12 cellular contexts compared by ENCODE assay signal in the genomic region with DNA sequence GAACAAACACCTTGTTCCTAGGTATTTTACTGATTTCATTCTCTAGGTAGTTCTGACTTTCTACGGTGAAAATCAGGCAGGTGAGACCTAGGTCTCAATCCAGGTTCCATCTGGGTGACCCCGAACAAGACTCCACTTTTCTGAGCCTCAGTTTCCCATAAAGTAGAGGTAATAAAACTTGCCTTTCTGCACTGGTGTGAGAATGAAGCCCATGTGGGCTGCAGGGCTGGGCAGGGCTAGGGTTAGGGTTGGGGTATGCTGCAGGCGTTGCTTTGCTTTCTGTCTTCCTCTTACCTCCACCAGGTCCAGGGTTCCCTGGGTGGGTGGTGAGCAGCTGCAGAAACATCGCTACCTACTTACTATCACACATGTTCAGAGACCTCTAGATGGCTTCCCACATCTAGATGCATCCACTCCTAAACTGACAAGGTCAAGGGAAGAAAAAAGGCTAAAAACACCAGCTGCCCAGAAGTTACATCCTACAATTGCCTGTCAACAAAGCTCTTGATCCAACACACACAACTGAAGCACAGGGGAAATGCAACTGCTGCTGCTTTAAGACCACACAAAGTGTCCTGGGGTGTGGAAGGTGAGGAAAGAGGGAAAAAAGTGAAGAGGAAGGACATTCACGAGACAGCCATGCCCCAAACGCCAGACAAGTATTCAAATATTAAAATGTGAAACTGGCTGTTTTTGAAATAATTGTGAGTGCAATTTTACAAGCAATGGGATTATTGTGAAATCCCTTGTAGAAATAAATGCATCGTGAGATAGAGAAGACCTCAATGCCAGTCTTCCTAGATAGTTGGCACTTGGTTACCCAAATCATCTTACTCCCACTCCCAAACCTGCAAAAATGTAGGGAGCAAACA. TPM values are rescaled to one million over a fixed set of nuclear protein-coding genes. Genes with fewer than 3 reads are reported as not detected.
A peak's percentile ranks its signal among the peaks of the same experiment; 100 is the strongest.
DNase-seq lines count a peak whose midpoint lies in the region; ATAC-seq and TF ChIP-seq lines count a peak whose summit lies in the region.
"Had no signal": no experiment of that assay in that cellular context is flagged by ENCODE, and none has a peak within 500 bp of the region (broad histone marks: within the 10 kb centered on the region; RNA-seq: fewer than 3 reads in every experiment).

No MANE protein-coding gene starts in this region.

- intact Hi-C loops in CD4-positive, alpha-beta T cell (cut with DNase I, micrococcal nuclease) = loop anchor here (2.0 to 5.0 kb wide), 2 partner anchors 16 to 33 kb away; no protein-coding TSS in a partner anchor
- intact Hi-C loops in prostate gland (cut with DNase I) = no loop called here

- H3K4me1 Mint-ChIP-seq in CD4-positive, alpha-beta T cell (ENCODE audit: low read depth) = peaks cover 92% of the 10 kb centered on the region

- TF ChIP-seq POLR2A in NB4 (IDR thresholded peaks at IDR 0.05; ENCODE audit: extremely low read depth, insufficient read length) (no peak), prostate gland (IDR thresholded peaks at IDR 0.05) (no peak)

- no peak overlapping the region for H3K4me3 ChIP-seq in NB4 (ENCODE audit: low read depth, low read length)
- no peak overlapping the region for H3K4me3 ChIP-seq in effector memory CD4-positive, alpha-beta T cell (ENCODE audit: insufficient read depth, low read depth, low read length, poor library complexity, severe bottlenecking)
- H3K4me3 ChIP-seq in prostate gland = no peak overlapping the region

- H3K9me3 ChIP-seq in CD4-positive, alpha-beta T cell (ENCODE audit: control insufficient read depth, low read length) = no peaks in the 10 kb centered on the region
- no peaks in the 10 kb centered on the region for H3K9me3 ChIP-seq in effector memory CD4-positive, alpha-beta T cell (ENCODE audit: control insufficient read depth, low read length)
- H3K9me3 ChIP-seq in prostate gland = no peaks in the 10 kb centered on the region

- WGBS in prostate gland = 75% methylated on average over 7 of the region's 7 CpGs

- peak overlapping the region; percentile 97 for H3K27ac Mint-ChIP-seq in CD4-positive, alpha-beta T cell

- peaks cover 60% of the 10 kb centered on the region for H3K4me1 ChIP-seq in effector memory CD4-positive, alpha-beta T cell (ENCODE audit: control insufficient read depth, insufficient read depth, low read length, poor library complexity, severe bottlenecking)
- H3K4me1 ChIP-seq in prostate gland (replicated peaks) = peaks cover under 1% of the 10 kb centered on the region

- no peak for ATAC-seq in CD4-positive, alpha-beta T cell (ENCODE audit: poor library complexity)
- ATAC-seq in GM19397 (IDR thresholded peaks at IDR 0.05; ENCODE audit: unreplicated experiment) (no peak), HG03354 (IDR thresholded peaks at IDR 0.05; ENCODE audit: poor library complexity, severe bottlenecking, unreplicated experiment) (no peak)

- H3K36me3 ChIP-seq in effector memory CD4-positive, alpha-beta T cell (ENCODE audit: control insufficient read depth, insufficient read depth, low read length) = peaks cover 29% of the 10 kb centered on the region
- H3K36me3 ChIP-seq in prostate gland = no peaks in the 10 kb centered on the region

- H3K36me3 Mint-ChIP-seq in CD4-positive, alpha-beta T cell (ENCODE audit: low read depth) = peaks cover 76% of the 10 kb centered on the region

- H3K9me3 Mint-ChIP-seq in CD4-positive, alpha-beta T cell = no peaks in the 10 kb centered on the region

- POLR2A ChIA-PET in CD4-positive, alpha-beta T cell (lab: Charles Lee) = interaction anchor here (1.2 to 4.3 kb wide), 7 partner anchors 7 to 56 kb away, joined by 3 to 42 read pairs (median 9); a partner anchor contains a TSS

- no peak for DNase-seq in CD4-positive, alpha-beta T cell
- peak; percentile 46 for DNase-seq in NB4 (ENCODE audit: low read depth)
- no peak for DNase-seq in effector memory CD4-positive, alpha-beta T cell
- no peak for DNase-seq in prostate gland (ENCODE audit: low spot score)
- no peak for DNase-seq in NCI-H69 (lab: John Stamatoyannopoulos, UW)
- no peak for DNase-seq in EL
- DNase-seq: activated T-cell treated with anti-CD3 and anti-CD28 coated beads, Interleukin-2, amount 50 U/mL, for 1 hour; mesendoderm; NCI-H1105 had no signal

- H3K27me3 ChIP-seq in CD4-positive, alpha-beta T cell (ENCODE audit: control insufficient read depth, insufficient read depth, low read length) = no peaks in the 10 kb centered on the region
- H3K27me3 ChIP-seq in effector memory CD4-positive, alpha-beta T cell (replicated peaks; ENCODE audit: control insufficient read depth, insufficient read depth, low read length, poor library complexity, severe bottlenecking) = no peaks in the 10 kb centered on the region
- no peaks in the 10 kb centered on the region for H3K27me3 ChIP-seq in prostate gland (replicated peaks; ENCODE audit: insufficient read depth)

- no peak overlapping the region for H3K4me3 Mint-ChIP-seq in CD4-positive, alpha-beta T cell

- CTCF ChIA-PET in CD4-positive, alpha-beta T cell (lab: Charles Lee) = interaction anchor here (1.0 to 1.4 kb wide), 3 partner anchors 14 to 103 kb away, joined by 3 to 4 read pairs (median 4); no protein-coding TSS in a partner anchor

- peak overlapping the region; percentile 56 for H3K27ac ChIP-seq in CD4-positive, alpha-beta T cell (ENCODE audit: low read depth, low read length)
- peak overlapping the region; percentile 76 for H3K27ac ChIP-seq in effector memory CD4-positive, alpha-beta T cell (ENCODE audit: insufficient read depth, low read length, poor library complexity, severe bottlenecking)
- peak overlapping the region; percentile 8 to 35 for H3K27ac ChIP-seq in prostate gland
- H3K27ac ChIP-seq: epithelial cell of prostate had no signal

- no peaks in the 10 kb centered on the region for H3K27me3 Mint-ChIP-seq in CD4-positive, alpha-beta T cell

- no peak for TF ChIP-seq CTCF in CD4-positive, alpha-beta T cell (IDR thresholded peaks at IDR 0.05)
- TF ChIP-seq CTCF in NB4 (IDR thresholded peaks at IDR 0.05; ENCODE audit: low read depth, low read length) = no peak
- TF ChIP-seq CTCF in prostate gland (IDR thresholded peaks at IDR 0.05) = no peak

RNA-seq across cellular contexts. Expression of a gene that starts 23.5 kb away (rescaled TPM):
- total RNA-seq in CD4-positive, alpha-beta T cell = 10 to 100 TPM; 75.4 to 79.2 TPM
- 10 to 100 TPM; 19.8 to 43.5 TPM for total RNA-seq in prostate gland

Comparison
In these comparisons a context has a peak if more than half of its experiments do, and no peak if none do; other contexts are left out.
1. H3K27ac ChIP-seq: peak in every context shown above with its lines; median percentile 76 in effector memory CD4-positive, alpha-beta T cell; 56 in CD4-positive, alpha-beta T cell; 22 in prostate gland.